10 cellular contexts compared by ENCODE assay signal in the genomic region with DNA sequence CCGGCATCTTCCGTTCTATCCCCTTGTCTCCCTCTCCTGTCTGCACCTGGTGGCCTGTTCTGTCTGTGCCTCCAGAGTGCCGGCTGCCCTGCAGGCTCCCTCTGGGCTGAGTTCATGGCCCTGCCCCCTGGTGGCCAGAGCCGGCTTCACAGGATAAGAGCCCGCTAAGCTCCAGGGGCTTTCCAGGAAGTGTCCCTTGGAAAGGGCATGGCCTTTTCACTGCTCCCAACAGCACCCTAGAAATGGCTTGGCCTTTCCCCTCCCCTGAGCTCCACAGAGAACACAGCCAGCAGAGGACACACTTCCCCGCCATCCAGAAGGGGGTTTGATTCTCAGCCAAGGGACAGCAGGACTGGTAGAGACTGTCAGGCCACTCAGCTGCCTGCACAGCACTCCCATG. TPM values are rescaled to one million over a fixed set of nuclear protein-coding genes. Genes with fewer than 3 reads are reported as not detected.
DNase-seq lines count a peak whose midpoint lies in the region; ATAC-seq, FAIRE-seq and TF ChIP-seq lines count a peak whose summit lies in the region.
"Not testable (repeated sequence)": the region's sequence is repeated elsewhere in the genome, so short reads cannot be mapped to it uniquely, and the experiment has no call there.
"Had no signal": no experiment of that assay in that cellular context is flagged by ENCODE, and none has a peak within 500 bp of the region (broad histone marks: within the 10 kb centered on the region; RNA-seq: fewer than 3 reads in every experiment).

No MANE protein-coding gene starts in this region.

- not testable (repeated sequence) for H3K4me1 Mint-ChIP-seq in WTC11; activated naive CD4-positive, alpha-beta T cell treated with anti-CD3 and anti-CD28 coated beads, Interleukin-2, amount 10 ng/mL, durations not matched to agents 7 days and 5 days; osteocyte (ENCODE audit: unreplicated experiment); type B pancreatic cell (ENCODE audit: unreplicated experiment)

- H3K9me3 Mint-ChIP-seq in WTC11; activated naive CD4-positive, alpha-beta T cell treated with anti-CD3 and anti-CD28 coated beads, Interleukin-2, amount 10 ng/mL, durations not matched to agents 7 days and 5 days; osteocyte (ENCODE audit: unreplicated experiment); type B pancreatic cell: not testable (repeated sequence)

- POLR2A ChIA-PET in WTC11 (lab: Charles Lee); HepG2 (lab: Yijun Ruan, JAX): not testable (repeated sequence)

- TF ChIP-seq POLR2A in HepG2 (IDR thresholded peaks at IDR 0.05; ENCODE audit: insufficient read depth in 1 of 2, low read depth in 2 of 2, low read length in 2 of 2) = not testable (repeated sequence)

- not testable (repeated sequence) for H3K4me3 ChIP-seq in DND-41 (ENCODE audit: low read depth in 1 of 2, low read length in 2 of 2); HepG2 (replicated peaks in 1 of 3; ENCODE audit: insufficient read depth in 1 of 3, low read depth in 2 of 3, low read length in 3 of 3)

- not testable (repeated sequence) for TF ChIP-seq EP300 in HepG2 (IDR thresholded peaks at IDR 0.05; ENCODE audit: low read depth in 2 of 2, low read length in 2 of 2); HepG2 (CRISPR knock-in tag; IDR thresholded peaks at IDR 0.05; ENCODE audit: borderline replicate concordance)

- not testable (repeated sequence) for H3K36me3 Mint-ChIP-seq in WTC11; activated naive CD4-positive, alpha-beta T cell treated with anti-CD3 and anti-CD28 coated beads, Interleukin-2, amount 10 ng/mL, durations not matched to agents 7 days and 5 days; osteocyte (ENCODE audit: unreplicated experiment); type B pancreatic cell

- H3K79me2 ChIP-seq in DND-41 (ENCODE audit: insufficient read depth, low read length); HepG2 (ENCODE audit: insufficient read depth, low read length): not testable (repeated sequence)

- H3K27ac Mint-ChIP-seq in WTC11; activated naive CD4-positive, alpha-beta T cell treated with anti-CD3 and anti-CD28 coated beads, Interleukin-2, amount 10 ng/mL, durations not matched to agents 7 days and 5 days; osteocyte (ENCODE audit: unreplicated experiment); type B pancreatic cell: not testable (repeated sequence)

- not testable (repeated sequence) for H3K27ac ChIP-seq in DND-41 (ENCODE audit: low read length); HepG2 (ENCODE audit: extremely low read length, insufficient read depth, low read length)

- H3K9ac ChIP-seq in DND-41 (ENCODE audit: low read depth, low read length); HepG2 (ENCODE audit: insufficient read depth, low read depth, low read length): not testable (repeated sequence)

- not testable (repeated sequence) for H3K27me3 ChIP-seq in DND-41 (ENCODE audit: insufficient read depth, low read length, poor library complexity); HepG2 (ENCODE audit: control insufficient read depth in 1 of 2, insufficient read depth in 2 of 2, low read length in 2 of 2)

- ATAC-seq in DND-41 (ENCODE audit: insufficient read depth, low read depth) (peak; percentile 80), WTC11 (peak; percentile 85), HepG2 (peak; percentile 81)

- TF ChIP-seq CTCF in DND-41 (IDR thresholded peaks at IDR 0.05; ENCODE audit: borderline replicate concordance, extremely low read depth, low read length, poor library complexity, severe bottlenecking); WTC11 (IDR thresholded peaks at IDR 0.05); HepG2 (CRISPR knock-in tag; IDR thresholded peaks at IDR 0.05): not testable (repeated sequence)
- TF ChIP-seq CTCF in LNCAP (IDR thresholded peaks at IDR 0.05) = peak; percentile 10; the same call in 1 of the 2 replicates
- peak; percentile 46 for TF ChIP-seq CTCF in osteocyte (IDR thresholded peaks at IDR 0.05)
- TF ChIP-seq CTCF in type B pancreatic cell (conservative IDR thresholded peaks at IDR 0.05) = peak; percentile 59

- in situ Hi-C loops in HepG2 (cut with HindIII; ENCODE audit: extremely low pct_ligation_motif_present, low pct_unique_long_range_greater_than_20kb) = not testable (repeated sequence)

- H4K20me1 ChIP-seq in DND-41 (ENCODE audit: insufficient read depth, low read length); HepG2 (ENCODE audit: insufficient read depth, low read length): not testable (repeated sequence)

- DNase-seq in DND-41; WTC11 (ENCODE audit: low spot score); HepG2 (ENCODE audit: low spot score): not testable (repeated sequence)
- peak; percentile 22 for DNase-seq in activated naive CD4-positive, alpha-beta T cell treated with anti-CD3 and anti-CD28 coated beads, Interleukin-2, amount 10 ng/mL, durations not matched to agents 7 days and 5 days
- DNase-seq in ecto neural progenitor cell (ENCODE audit: low spot score) (peak; percentile 44), osteocyte (ENCODE audit: extremely low spot score, unreplicated experiment) (peak; percentile 57), type B pancreatic cell (ENCODE audit: extremely low spot score, unreplicated experiment) (peak; percentile 22)

- not testable (repeated sequence) for H3K36me3 ChIP-seq in DND-41 (ENCODE audit: insufficient read depth, low read length); HepG2 (replicated peaks in 1 of 2; ENCODE audit: control insufficient read depth in 1 of 2, insufficient read depth in 2 of 2, low read length in 2 of 2)

- not testable (repeated sequence) for H3K4me2 ChIP-seq in DND-41 (ENCODE audit: insufficient read depth, low read length); HepG2 (ENCODE audit: low read depth, low read length)

- H3K4me1 ChIP-seq in DND-41 (ENCODE audit: insufficient read depth, low read length); HepG2 (ENCODE audit: insufficient read depth, low read length): not testable (repeated sequence)

- not testable (repeated sequence) for H3K4me3 Mint-ChIP-seq in WTC11; activated naive CD4-positive, alpha-beta T cell treated with anti-CD3 and anti-CD28 coated beads, Interleukin-2, amount 10 ng/mL, durations not matched to agents 7 days and 5 days; osteocyte (ENCODE audit: unreplicated experiment); type B pancreatic cell

- H3K9me3 ChIP-seq in DND-41 (ENCODE audit: insufficient read depth, low read length, severe bottlenecking); HepG2 (ENCODE audit: low read length): not testable (repeated sequence)

- CTCF ChIA-PET in WTC11 (lab: Charles Lee); activated naive CD4-positive, alpha-beta T cell treated with anti-CD3 and anti-CD28 coated beads, Interleukin-2, amount 10 ng/mL, durations not matched to agents 7 days and 5 days (lab: Charles Lee); HepG2 (lab: Yijun Ruan, JAX; ENCODE audit: low intra/inter-chr PET ratio, low total read pairs): not testable (repeated sequence)

- TF ChIP-seq RAD21 in HepG2 (CRISPR knock-in tag; IDR thresholded peaks at IDR 0.05) = not testable (repeated sequence)

- no CpG with 5 or more reads among the region's 6 CpGs for WGBS in HepG2 (ENCODE audit: low lambda C conversion rate)

- H2AFZ ChIP-seq in DND-41 (ENCODE audit: low read depth, low read length); HepG2 (ENCODE audit: low read length): not testable (repeated sequence)

- not testable (repeated sequence) for BruUV-seq in HepG2 (replicated peaks; lab: Mats Ljungman, UMichigan)

- intact Hi-C loops in HepG2 (cut with micrococcal nuclease; ENCODE audit: unreplicated experiment) = not testable (repeated sequence)

- FAIRE-seq in HepG2 (lab: Jason Lieb, UNC) = not testable (repeated sequence)

- not testable (repeated sequence) for H3K27me3 Mint-ChIP-seq in WTC11 (ENCODE audit: low read depth); activated naive CD4-positive, alpha-beta T cell treated with anti-CD3 and anti-CD28 coated beads, Interleukin-2, amount 10 ng/mL, durations not matched to agents 7 days and 5 days; osteocyte (ENCODE audit: unreplicated experiment); type B pancreatic cell

RNA-seq across cellular contexts. Expression of a gene that starts 15.1 kb away (rescaled TPM):
- total RNA-seq in WTC11 (2021) = 0.50 TPM in 1 of 3 replicates, not detected in the others
- not detected in 2 replicates for total RNA-seq in HepG2 (2016; rRNA removed; fragmentation: Illumina TruSeq; extraction: Trizol)
- total RNA-seq in HepG2 (2016; cell fraction: cytosol; rRNA removed; fragmentation: Illumina TruSeq; extraction: Trizol; ENCODE audit: low read depth) = not detected in 2 replicates
- total RNA-seq in HepG2 (2016; cell fraction: insoluble cytoplasmic fraction; rRNA removed; fragmentation: Illumina TruSeq; extraction: Trizol) = not detected in 2 replicates
- not detected in 2 replicates for total RNA-seq in HepG2 (2016; cell fraction: membrane; rRNA removed; fragmentation: Illumina TruSeq; extraction: Trizol)
- not detected in 2 replicates for total RNA-seq in HepG2 (2016; cell fraction: nucleus; rRNA removed; fragmentation: Illumina TruSeq; extraction: Trizol)
- polyA plus RNA-seq in HepG2 (2011; rRNA removed) = 0.09 and 0.22 TPM in 2 replicates
- not detected in 2 replicates for polyA plus RNA-seq in HepG2 (2011; cell fraction: cytosol; rRNA removed)
- polyA plus RNA-seq in HepG2 (2011; cell fraction: nucleus; rRNA removed) = 0.92 TPM in 1 of 2 replicates, not detected in the other
- polyA plus RNA-seq in HepG2 (2012) = not detected in 2 replicates
- not detected in 2 replicates for polyA plus RNA-seq in HepG2 (2016; cell fraction: cytosol; fragmentation: Illumina TruSeq; extraction: Trizol; ENCODE audit: low read depth)
- polyA plus RNA-seq in HepG2 (2016; cell fraction: insoluble cytoplasmic fraction; fragmentation: Illumina TruSeq; extraction: Trizol; ENCODE audit: low read depth) = not detected in 2 replicates
- polyA plus RNA-seq in HepG2 (2016; cell fraction: membrane; fragmentation: Illumina TruSeq; extraction: Trizol; ENCODE audit: low read depth) = not detected in 2 replicates
- 0.60 TPM in 1 of 2 replicates, not detected in the other for polyA plus RNA-seq in HepG2 (2016; cell fraction: nucleus; fragmentation: Illumina TruSeq; extraction: Trizol; ENCODE audit: insufficient read depth, low read depth)
- polyA minus RNA-seq in HepG2 (2011; rRNA and poly(A)+ RNA removed; ENCODE audit: low replicate concordance) = not detected in 2 replicates
- polyA minus RNA-seq in HepG2 (2011; cell fraction: cytosol; rRNA and poly(A)+ RNA removed) = not detected in 2 replicates
- 1.0 TPM in 1 of 2 replicates, not detected in the other for polyA minus RNA-seq in HepG2 (2011; cell fraction: nucleus; rRNA and poly(A)+ RNA removed)
- 1.3 and 1.6 TPM in 2 replicates for total RNA-seq in osteocyte
- 0.89 TPM in 1 of 2 replicates, not detected in the other for total RNA-seq in type B pancreatic cell (ENCODE audit: low replicate concordance)
- total RNA-seq: epithelial cell of proximal tubule, glomerular endothelial cell had no signal

RNA-seq across cellular contexts. Expression of a gene that starts 36.9 kb away (rescaled TPM):
- 1.5 to 2.0 TPM (median 1.7 TPM) in 3 replicates for total RNA-seq in WTC11 (2021)
- 0.21 and 0.49 TPM in 2 replicates for total RNA-seq in HepG2 (2016; rRNA removed; fragmentation: Illumina TruSeq; extraction: Trizol)
- not detected in 2 replicates for total RNA-seq in HepG2 (2016; cell fraction: cytosol; rRNA removed; fragmentation: Illumina TruSeq; extraction: Trizol; ENCODE audit: low read depth)
- total RNA-seq in HepG2 (2016; cell fraction: insoluble cytoplasmic fraction; rRNA removed; fragmentation: Illumina TruSeq; extraction: Trizol) = 0.48 TPM in 1 of 2 replicates, not detected in the other
- 0.14 TPM in 1 of 2 replicates, not detected in the other for total RNA-seq in HepG2 (2016; cell fraction: membrane; rRNA removed; fragmentation: Illumina TruSeq; extraction: Trizol)
- total RNA-seq in HepG2 (2016; cell fraction: nucleus; rRNA removed; fragmentation: Illumina TruSeq; extraction: Trizol) = 0.34 and 0.38 TPM in 2 replicates
- 0.16 and 0.24 TPM in 2 replicates for polyA plus RNA-seq in HepG2 (2011; rRNA removed)
- 0.13 TPM in 1 of 2 replicates, not detected in the other for polyA plus RNA-seq in HepG2 (2011; cell fraction: cytosol; rRNA removed)
- 0.84 and 1.0 TPM in 2 replicates for polyA plus RNA-seq in HepG2 (2011; cell fraction: nucleus; rRNA removed)
- polyA plus RNA-seq in HepG2 (2012) = 0.15 and 0.19 TPM in 2 replicates
- polyA plus RNA-seq in HepG2 (2016; cell fraction: cytosol; fragmentation: Illumina TruSeq; extraction: Trizol; ENCODE audit: low read depth) = not detected in 2 replicates
- polyA plus RNA-seq in HepG2 (2016; cell fraction: insoluble cytoplasmic fraction; fragmentation: Illumina TruSeq; extraction: Trizol; ENCODE audit: low read depth) = not detected in 2 replicates
- 0.13 TPM in 1 of 2 replicates, not detected in the other for polyA plus RNA-seq in HepG2 (2016; cell fraction: membrane; fragmentation: Illumina TruSeq; extraction: Trizol; ENCODE audit: low read depth)
- polyA plus RNA-seq in HepG2 (2016; cell fraction: nucleus; fragmentation: Illumina TruSeq; extraction: Trizol; ENCODE audit: insufficient read depth, low read depth) = 0.57 and 1.7 TPM in 2 replicates
- not detected in 2 replicates for polyA minus RNA-seq in HepG2 (2011; rRNA and poly(A)+ RNA removed; ENCODE audit: low replicate concordance)
- not detected in 2 replicates for polyA minus RNA-seq in HepG2 (2011; cell fraction: cytosol; rRNA and poly(A)+ RNA removed)
- polyA minus RNA-seq in HepG2 (2011; cell fraction: nucleus; rRNA and poly(A)+ RNA removed) = 0.25 and 0.39 TPM in 2 replicates
- 0.89 and 1.3 TPM in 2 replicates for total RNA-seq in osteocyte
- total RNA-seq in type B pancreatic cell (ENCODE audit: low replicate concordance) = 0.77 TPM in 1 of 2 replicates, not detected in the other
- total RNA-seq: epithelial cell of proximal tubule had no signal
